Comparison of ENCODE assay signal across 9 cellular contexts in genomic region chr1:232620356-232620841, GRCh38. TPM values are rescaled to one million over a fixed set of nuclear protein-coding genes. Genes with fewer than 3 reads are reported as not detected.
DNase-seq lines count a peak whose midpoint lies in the region; ATAC-seq and TF ChIP-seq lines count a peak whose summit lies in the region.
"Had no signal": no experiment of that assay in that cellular context is flagged by ENCODE, and none has a peak within 500 bp of the region (broad histone marks: within the 10 kb centered on the region; RNA-seq: fewer than 3 reads in every experiment).

No MANE protein-coding gene starts in this region.

- no peak overlapping the region for H3K4me3 ChIP-seq in fibroblast of the aortic adventitia (ENCODE audit: low read depth, low read length)

- TF ChIP-seq CTCF in RWPE1 (conservative IDR thresholded peaks at IDR 0.05; ENCODE audit: low read depth) (no peak), fibroblast of the aortic adventitia (IDR thresholded peaks at IDR 0.05; ENCODE audit: insufficient read depth, low read length) (no peak)

- DNase-seq in NAMALWA (ENCODE audit: low spot score) = peak; percentile 57
- peak; percentile 28 for DNase-seq in RWPE1 (ENCODE audit: low spot score)
- peak; percentile 93 for DNase-seq in fibroblast of the aortic adventitia (ENCODE audit: low read depth)
- peak; percentile 19 for DNase-seq in occipital lobe (lab: John Stamatoyannopoulos, UW)
- DNase-seq in COLO829 (ENCODE audit: low spot score) = no peak
- DNase-seq in T-cell = no peak
- DNase-seq in stimulated activated CD4-positive, alpha-beta T cell treated with anti-CD3 and anti-CD28 coated beads, Interleukin-4, amount 100 ng/mL, for 1 hour = no peak

- no peaks in the 10 kb centered on the region for H3K36me3 Mint-ChIP-seq in T-cell

- H3K27ac ChIP-seq in RWPE1 = no peak overlapping the region
- H3K27ac ChIP-seq: KMS-11 had no signal

- CTCF ChIA-PET in RWPE1 (lab: Yijun Ruan, JAX) = interaction anchor here (0.5 to 0.7 kb wide), 2 partner anchors 197 to 839 kb away, joined by 3 read pairs; no protein-coding TSS in a partner anchor
- CTCF ChIA-PET in T-cell (lab: Charles Lee) = no interaction called here

- H3K9me3 Mint-ChIP-seq in T-cell = no peaks in the 10 kb centered on the region

- H3K27ac Mint-ChIP-seq in T-cell = no peak overlapping the region

- H3K4me1 Mint-ChIP-seq in T-cell = no peaks in the 10 kb centered on the region

- POLR2A ChIA-PET in RWPE1 (lab: Yijun Ruan, JAX; ENCODE audit: low non-redundant PET) (no interaction called here), T-cell (lab: Charles Lee) (no interaction called here)

- peaks cover 0 to 6% of the 10 kb centered on the region in 2 donors for H3K27me3 Mint-ChIP-seq in T-cell

- no peak overlapping the region for H3K4me3 Mint-ChIP-seq in T-cell

- no peak for ATAC-seq in T-cell (replicated peaks in 1 of 4)
- ATAC-seq in GM21717 (IDR thresholded peaks at IDR 0.05; ENCODE audit: unreplicated experiment) = no peak

RNA-seq across cellular contexts. Expression of gene SIPA1L2, which starts 9.5 kb away (rescaled TPM):
- total RNA-seq in fibroblast of the aortic adventitia (ENCODE audit: low replicate concordance) = 6.8 and 16.4 TPM in 2 replicates
- 36.7 TPM for total RNA-seq in occipital lobe
- total RNA-seq in T-cell = 1 to 10 TPM in 4 of 5 donors, under 1 TPM in 1; 0.70 to 3.3 (median 1.2) TPM

Comparison
In these comparisons a context has a peak if more than half of its experiments do, and no peak if none do; other contexts are left out.
1. DNase-seq: peak in NAMALWA (single experiment), RWPE1 (single experiment), fibroblast of the aortic adventitia (single experiment) and occipital lobe (single experiment); none in COLO829 (single experiment), T-cell (0 of 34) and stimulated activated CD4-positive, alpha-beta T cell treated with anti-CD3 and anti-CD28 coated beads, Interleukin-4, amount 100 ng/mL, for 1 hour (single experiment).